ENCODE assay signal across 8 cellular contexts in genomic region chr18:2846638-2847340, GRCh38. TPM values are rescaled to one million over a fixed set of nuclear protein-coding genes. Genes with fewer than 3 reads are reported as not detected.
A peak's percentile ranks its signal among the peaks of the same experiment; 100 is the strongest.
DNase-seq lines count a peak whose midpoint lies in the region; ATAC-seq and TF ChIP-seq lines count a peak whose summit lies in the region.

TSS of gene EMILIN2 (plus strand) at chr18:2847006. CDS start at chr18:2847189, 183 bp downstream.

- H3K36me3 ChIP-seq in neural progenitor cell = no peaks in the 10 kb centered on the region

- DNase-seq in activated T-cell treated with anti-CD3 and anti-CD28 coated beads for 1 hour (ENCODE audit: low read depth) (peak; percentile 20), fibroblast of pulmonary artery (ENCODE audit: low read depth) (peak; percentile 38), neural progenitor cell (ENCODE audit: low spot score) (peak; percentile 70), NOMO-1 (lab: John Stamatoyannopoulos, UW; ENCODE audit: unreplicated experiment in 2 of 2) (no peak), middle frontal gyrus (ENCODE audit: extremely low spot score, low spot score) (no peak)

- H3K27me3 Mint-ChIP-seq in neural progenitor cell (ENCODE audit: insufficient read depth, low read depth) = peaks cover 35% of the 10 kb centered on the region

- H3K9me3 Mint-ChIP-seq in neural progenitor cell = no peaks in the 10 kb centered on the region

- no peaks in the 10 kb centered on the region for H3K36me3 Mint-ChIP-seq in neural progenitor cell

- H3K4me3 ChIP-seq in fibroblast of pulmonary artery (replicated peaks; ENCODE audit: low read depth, low read length) (peak within 1 kb of the TSS; percentile 52), neural progenitor cell (peak within 1 kb of the TSS; percentile 68)

- no peak within 1 kb of the TSS for H3K9ac ChIP-seq in neural progenitor cell

- H3K27me3 ChIP-seq in neural progenitor cell = peaks cover 74% of the 10 kb centered on the region

- H3K4me1 Mint-ChIP-seq in neural progenitor cell = peaks cover 25% of the 10 kb centered on the region

- ATAC-seq in GM18867 (IDR thresholded peaks at IDR 0.05; ENCODE audit: unreplicated experiment) (peak; percentile 49), HG03571 (IDR thresholded peaks at IDR 0.05; ENCODE audit: unreplicated experiment) (peak; percentile 45), HG02763 (IDR thresholded peaks at IDR 0.05; ENCODE audit: unreplicated experiment) (no peak)

- H3K9me3 ChIP-seq in neural progenitor cell (ENCODE audit: low read depth) = no peaks in the 10 kb centered on the region

- H3K4me3 Mint-ChIP-seq in neural progenitor cell = peak within 1 kb of the TSS; percentile 92

- peaks cover 24% of the 10 kb centered on the region for H3F3A ChIP-seq in neural progenitor cell (ENCODE audit: low read depth)

- peaks cover 4% of the 10 kb centered on the region for H4K20me1 ChIP-seq in neural progenitor cell (ENCODE audit: low read depth)

- H3K4me1 ChIP-seq in neural progenitor cell = peaks cover 10% of the 10 kb centered on the region

- peak within 1 kb of the TSS; percentile 89 for H2AFZ ChIP-seq in neural progenitor cell (replicated peaks)

- H3K79me2 ChIP-seq in neural progenitor cell (ENCODE audit: low read depth) = no peaks in the 10 kb centered on the region

- H3K27ac ChIP-seq in neural progenitor cell = no peak within 1 kb of the TSS

- no peak for TF ChIP-seq CTCF in fibroblast of pulmonary artery (IDR thresholded peaks at IDR 0.05; ENCODE audit: low read length, missing control alignments)
- TF ChIP-seq CTCF in neural progenitor cell (IDR thresholded peaks at IDR 0.05) = no peak

- H3K27ac Mint-ChIP-seq in neural progenitor cell = no peak within 1 kb of the TSS

- peak within 1 kb of the TSS; percentile 99 for H3K4me2 ChIP-seq in neural progenitor cell

RNA-seq across cellular contexts. Expression of gene EMILIN2, which starts in this region (rescaled TPM):
- total RNA-seq in neural progenitor cell (ENCODE audit: low replicate concordance) = 2.2 and 10.7 TPM in 2 replicates

Comparison
In these comparisons a context has a peak if more than half of its experiments do, and no peak if none do; other contexts are left out.
1. DNase-seq: peak in activated T-cell treated with anti-CD3 and anti-CD28 coated beads for 1 hour (single experiment), fibroblast of pulmonary artery (single experiment) and neural progenitor cell (single experiment); none in NOMO-1 (0 of 2) and middle frontal gyrus (single experiment).